24 cellular contexts compared by ENCODE assay signal in genomic region chr22:32142600-32142999, GRCh38. TPM values are rescaled to one million over a fixed set of nuclear protein-coding genes. Genes with fewer than 3 reads are reported as not detected.
DNase-seq lines count a peak whose midpoint lies in the region; ATAC-seq and TF ChIP-seq lines count a peak whose summit lies in the region.
"Had no signal": no experiment of that assay in that cellular context is flagged by ENCODE, and none has a peak within 500 bp of the region (broad histone marks: within the 10 kb centered on the region; RNA-seq: fewer than 3 reads in every experiment).

No MANE protein-coding gene starts in this region.

- peak overlapping the region; percentile 91 for H3K27ac Mint-ChIP-seq in activated CD8-positive, alpha-beta memory T cell treated with anti-CD3 and anti-CD28 coated beads, Interleukin-2, amount 10 ng/mL, durations not matched to agents 7 days and 5 days
- peak overlapping the region; percentile 80 for H3K27ac Mint-ChIP-seq in activated CD4-positive, alpha-beta T cell treated with anti-CD3 and anti-CD28 coated beads, Interleukin-2, amount 10 ng/mL, durations not matched to agents 24 days and 14 days
- H3K27ac Mint-ChIP-seq in activated naive CD8-positive, alpha-beta T cell treated with anti-CD3 and anti-CD28 coated beads for 36 hours = peak overlapping the region; percentile 89
- no peak overlapping the region for H3K27ac Mint-ChIP-seq in mesothelial cell of epicardium

- CTCF ChIA-PET in activated CD8-positive, alpha-beta memory T cell treated with anti-CD3 and anti-CD28 coated beads, Interleukin-2, amount 10 ng/mL, durations not matched to agents 7 days and 5 days (lab: Charles Lee) = interaction anchor here (1.1 to 3.2 kb wide), 4 partner anchors 60 to 332 kb away, joined by 3 to 17 read pairs (median 5); partner anchors contain the start of gene FBXO7

- peaks cover 2% of the 10 kb centered on the region for H3K36me3 Mint-ChIP-seq in activated CD8-positive, alpha-beta memory T cell treated with anti-CD3 and anti-CD28 coated beads, Interleukin-2, amount 10 ng/mL, durations not matched to agents 7 days and 5 days
- no peaks in the 10 kb centered on the region for H3K36me3 Mint-ChIP-seq in activated CD4-positive, alpha-beta T cell treated with anti-CD3 and anti-CD28 coated beads, Interleukin-2, amount 10 ng/mL, durations not matched to agents 24 days and 14 days (ENCODE audit: low read depth)
- H3K36me3 Mint-ChIP-seq in activated naive CD8-positive, alpha-beta T cell treated with anti-CD3 and anti-CD28 coated beads for 36 hours = peaks cover 4% of the 10 kb centered on the region
- H3K36me3 Mint-ChIP-seq in mesothelial cell of epicardium = no peaks in the 10 kb centered on the region

- H3K4me3 Mint-ChIP-seq in activated CD8-positive, alpha-beta memory T cell treated with anti-CD3 and anti-CD28 coated beads, Interleukin-2, amount 10 ng/mL, durations not matched to agents 7 days and 5 days = no peak overlapping the region
- H3K4me3 Mint-ChIP-seq in activated CD4-positive, alpha-beta T cell treated with anti-CD3 and anti-CD28 coated beads, Interleukin-2, amount 10 ng/mL, durations not matched to agents 24 days and 14 days = peak overlapping the region; percentile 51
- peak overlapping the region; percentile 33 for H3K4me3 Mint-ChIP-seq in activated naive CD8-positive, alpha-beta T cell treated with anti-CD3 and anti-CD28 coated beads for 36 hours
- H3K4me3 Mint-ChIP-seq in mesothelial cell of epicardium = no peak overlapping the region
- H3K4me3 Mint-ChIP-seq: neural crest cell had no signal

- peak; percentile 34 for ATAC-seq in activated CD8-positive, alpha-beta memory T cell treated with anti-CD3 and anti-CD28 coated beads, Interleukin-2, amount 10 ng/mL, durations not matched to agents 7 days and 5 days
- no peak for ATAC-seq in GM21576 (IDR thresholded peaks at IDR 0.05; ENCODE audit: unreplicated experiment)

- intact Hi-C loops in activated CD4-positive, alpha-beta T cell treated with anti-CD3 and anti-CD28 coated beads, Interleukin-2, amount 10 ng/mL, durations not matched to agents 24 days and 14 days (cut with micrococcal nuclease) = loop anchor here (2.0 to 5.0 kb wide), 3 partner anchors 60 to 335 kb away; partner anchors contain the start of gene RTCB

- H3K4me1 Mint-ChIP-seq in activated CD8-positive, alpha-beta memory T cell treated with anti-CD3 and anti-CD28 coated beads, Interleukin-2, amount 10 ng/mL, durations not matched to agents 7 days and 5 days = peaks cover 63% of the 10 kb centered on the region
- H3K4me1 Mint-ChIP-seq in activated CD4-positive, alpha-beta T cell treated with anti-CD3 and anti-CD28 coated beads, Interleukin-2, amount 10 ng/mL, durations not matched to agents 24 days and 14 days = peaks cover 51% of the 10 kb centered on the region
- H3K4me1 Mint-ChIP-seq in activated naive CD8-positive, alpha-beta T cell treated with anti-CD3 and anti-CD28 coated beads for 36 hours = peaks cover 53% of the 10 kb centered on the region
- H3K4me1 Mint-ChIP-seq in mesothelial cell of epicardium = peaks cover 5% of the 10 kb centered on the region
- H3K4me1 Mint-ChIP-seq: neural crest cell had no signal

- H3K27me3 Mint-ChIP-seq in activated CD8-positive, alpha-beta memory T cell treated with anti-CD3 and anti-CD28 coated beads, Interleukin-2, amount 10 ng/mL, durations not matched to agents 7 days and 5 days = no peaks in the 10 kb centered on the region
- H3K27me3 Mint-ChIP-seq in activated CD4-positive, alpha-beta T cell treated with anti-CD3 and anti-CD28 coated beads, Interleukin-2, amount 10 ng/mL, durations not matched to agents 24 days and 14 days = no peaks in the 10 kb centered on the region
- H3K27me3 Mint-ChIP-seq in activated naive CD8-positive, alpha-beta T cell treated with anti-CD3 and anti-CD28 coated beads for 36 hours = no peaks in the 10 kb centered on the region
- H3K27me3 Mint-ChIP-seq in mesothelial cell of epicardium (ENCODE audit: low read depth) = peaks cover 38% of the 10 kb centered on the region

- no peak for TF ChIP-seq CTCF in mesothelial cell of epicardium (IDR thresholded peaks at IDR 0.05; ENCODE audit: unreplicated experiment)

- peak; percentile 62 for DNase-seq in activated CD8-positive, alpha-beta memory T cell treated with anti-CD3 and anti-CD28 coated beads, Interleukin-2, amount 10 ng/mL, durations not matched to agents 7 days and 5 days
- no peak for DNase-seq in activated CD8-positive, alpha-beta memory T cell treated with anti-CD3 and anti-CD28 coated beads, Interleukin-2, amount 50 U/mL, for 48 hours
- peak; percentile 74 for DNase-seq in activated CD4-positive, alpha-beta T cell treated with anti-CD3 and anti-CD28 coated beads, Interleukin-2, amount 10 ng/mL, durations not matched to agents 24 days and 14 days
- DNase-seq in activated naive CD8-positive, alpha-beta T cell treated with anti-CD3 and anti-CD28 coated beads for 36 hours = peak; percentile 56
- DNase-seq in stimulated activated CD8-positive, alpha-beta memory T cell treated with anti-CD3 and anti-CD28 coated beads, Interleukin-4, amount 100 ng/mL, for 48 hours = peak; percentile 47
- DNase-seq in kidney tubule cell (ENCODE audit: low spot score) (no peak), mesothelial cell of epicardium (ENCODE audit: low spot score in 2 of 2, unreplicated experiment in 2 of 2) (no peak)
- DNase-seq: Karpas-422, kidney glomerular epithelial cell, NCI-H1092, NCI-H748 treated with DMSO at 0.1 percent for 48 hours, OCI-M1, SIG-M5, small intestine, transverse colon, WERI-Rb-1 had no signal

- peaks cover 5% of the 10 kb centered on the region for H3K9me3 Mint-ChIP-seq in activated CD8-positive, alpha-beta memory T cell treated with anti-CD3 and anti-CD28 coated beads, Interleukin-2, amount 10 ng/mL, durations not matched to agents 7 days and 5 days (ENCODE audit: low read depth)
- no peaks in the 10 kb centered on the region for H3K9me3 Mint-ChIP-seq in activated CD4-positive, alpha-beta T cell treated with anti-CD3 and anti-CD28 coated beads, Interleukin-2, amount 10 ng/mL, durations not matched to agents 24 days and 14 days
- H3K9me3 Mint-ChIP-seq in activated naive CD8-positive, alpha-beta T cell treated with anti-CD3 and anti-CD28 coated beads for 36 hours = peaks cover 6% of the 10 kb centered on the region
- H3K9me3 Mint-ChIP-seq in mesothelial cell of epicardium = peaks cover 6% of the 10 kb centered on the region

RNA-seq across cellular contexts. Expression of gene C22orf42, which starts 16.5 kb away (rescaled TPM):
- not detected for total RNA-seq in activated CD8-positive, alpha-beta memory T cell treated with anti-CD3 and anti-CD28 coated beads, Interleukin-2, amount 10 ng/mL, durations not matched to agents 7 days and 5 days
- not detected in 2 replicates for total RNA-seq in activated CD4-positive, alpha-beta T cell treated with anti-CD3 and anti-CD28 coated beads, Interleukin-2, amount 10 ng/mL, durations not matched to agents 24 days and 14 days
- not detected for total RNA-seq in activated naive CD8-positive, alpha-beta T cell treated with anti-CD3 and anti-CD28 coated beads for 36 hours
- not detected in 3 replicates for total RNA-seq in mesothelial cell of epicardium
- total RNA-seq: A673; astrocyte; HT1080; mesenteric fat pad; neural crest cell; pulmonary artery endothelial cell; T-helper 1 cell treated with Interleukin-12 subunit alpha and Interleukin-12 subunit beta and Interleukin-4 antibody, amounts not matched to agents 30 ng/mL and 1 ng/mL, for 36 hours; transverse colon had no signal

Comparison
In these comparisons a context has a peak if more than half of its experiments do, and no peak if none do; other contexts are left out.
1. DNase-seq: peak in activated CD8-positive, alpha-beta memory T cell treated with anti-CD3 and anti-CD28 coated beads, Interleukin-2, amount 10 ng/mL, durations not matched to agents 7 days and 5 days (single experiment), activated CD4-positive, alpha-beta T cell treated with anti-CD3 and anti-CD28 coated beads, Interleukin-2, amount 10 ng/mL, durations not matched to agents 24 days and 14 days (single experiment), activated naive CD8-positive, alpha-beta T cell treated with anti-CD3 and anti-CD28 coated beads for 36 hours (single experiment) and stimulated activated CD8-positive, alpha-beta memory T cell treated with anti-CD3 and anti-CD28 coated beads, Interleukin-4, amount 100 ng/mL, for 48 hours (single experiment); none in activated CD8-positive, alpha-beta memory T cell treated with anti-CD3 and anti-CD28 coated beads, Interleukin-2, amount 50 U/mL, for 48 hours (single experiment), kidney tubule cell (single experiment) and mesothelial cell of epicardium (0 of 2).
2. H3K4me3 Mint-ChIP-seq: peak in activated CD4-positive, alpha-beta T cell treated with anti-CD3 and anti-CD28 coated beads, Interleukin-2, amount 10 ng/mL, durations not matched to agents 24 days and 14 days (single experiment) and activated naive CD8-positive, alpha-beta T cell treated with anti-CD3 and anti-CD28 coated beads for 36 hours (single experiment); none in activated CD8-positive, alpha-beta memory T cell treated with anti-CD3 and anti-CD28 coated beads, Interleukin-2, amount 10 ng/mL, durations not matched to agents 7 days and 5 days (single experiment) and mesothelial cell of epicardium (single experiment).